ENCODE assay signal across 9 cellular contexts in genomic region chr17:17792143-17792550, GRCh38. TPM values are rescaled to one million over a fixed set of nuclear protein-coding genes. Genes with fewer than 3 reads are reported as not detected.
DNase-seq lines count a peak whose midpoint lies in the region; ATAC-seq and TF ChIP-seq lines count a peak whose summit lies in the region.
"Had no signal": no experiment of that assay in that cellular context is flagged by ENCODE, and none has a peak within 500 bp of the region (broad histone marks: within the 10 kb centered on the region; RNA-seq: fewer than 3 reads in every experiment).

No MANE protein-coding gene starts in this region.

- peak overlapping the region in 1 of 2 experiments; percentile 9 for H3K18ac ChIP-seq in mesenchymal stem cell (ENCODE audit: low read depth in 1 of 2, low read length in 2 of 2)

- in situ Hi-C loops in G401 (cut with HindIII; ENCODE audit: low sequenced_read_pairs) (no loop called here), gastrocnemius medialis (cut with MboI; ENCODE audit: low sequenced_read_pairs in 4 of 4) (loop anchor here in 1 of 4 donors (25.0 kb wide), 1 partner anchor 105 kb away; the partner anchor contains the start of gene RAI1)

- H3K9me3 Mint-ChIP-seq in activated T-helper 17 cell treated with anti-CD3 and anti-CD28 coated beads, Interleukin-2, amount 50 U/mL, for 72 hours = no peaks in the 10 kb centered on the region

- peaks cover 69% of the 10 kb centered on the region for H3K79me1 ChIP-seq in mesenchymal stem cell (replicated peaks; ENCODE audit: low read length, poor library complexity, severe bottlenecking)

- no peak overlapping the region for H2BK12ac ChIP-seq in mesenchymal stem cell (ENCODE audit: low read length in 2 of 2)

- H4K8ac ChIP-seq in mesenchymal stem cell (ENCODE audit: low read length) = no peak overlapping the region

- no peak overlapping the region for H3K27ac ChIP-seq in mesenchymal stem cell (ENCODE audit: low read length, poor library complexity, severe bottlenecking)
- no peak overlapping the region for H3K27ac ChIP-seq in gastrocnemius medialis

- no peak overlapping the region for H2BK15ac ChIP-seq in mesenchymal stem cell (ENCODE audit: low read depth, poor library complexity, severe bottlenecking)

- H3K36me3 ChIP-seq in BE2C (peaks cover 37% of the 10 kb centered on the region), mesenchymal stem cell (ENCODE audit: control insufficient read depth in 1 of 2, insufficient read depth in 2 of 2, low read depth in 1 of 2, low read length in 2 of 2) (peaks cover 34 to 43% of the 10 kb centered on the region in 2 experiments), gastrocnemius medialis (no peaks in the 10 kb centered on the region)

- no peak overlapping the region for H2BK120ac ChIP-seq in mesenchymal stem cell (ENCODE audit: low read depth, low read length)

- H3K4ac ChIP-seq in mesenchymal stem cell (ENCODE audit: low read depth in 1 of 2, low read length in 2 of 2) = no peak overlapping the region

- no peaks in the 10 kb centered on the region for H3K27me3 Mint-ChIP-seq in activated T-helper 17 cell treated with anti-CD3 and anti-CD28 coated beads, Interleukin-2, amount 50 U/mL, for 72 hours

- intact Hi-C loops in gastrocnemius medialis (cut with DNase I; ENCODE audit: low total_unique reads) = no loop called here

- H3K9ac ChIP-seq in mesenchymal stem cell (ENCODE audit: low read length) = no peak overlapping the region

- H2AK5ac ChIP-seq in mesenchymal stem cell (ENCODE audit: low read length, severe bottlenecking) = no peak overlapping the region

- DNase-seq in BE2C (peak; percentile 51), G401 (ENCODE audit: low spot score) (peak; percentile 38), mesenchymal stem cell (peak; percentile 27), gastrocnemius medialis (no peak), hypothalamus (lab: John Stamatoyannopoulos, UW) (no peak), HPDE6-E6E7 (ENCODE audit: extremely low spot score) (no peak)

- peaks cover 5% of the 10 kb centered on the region for H3K36me3 Mint-ChIP-seq in activated T-helper 17 cell treated with anti-CD3 and anti-CD28 coated beads, Interleukin-2, amount 50 U/mL, for 72 hours (ENCODE audit: low read depth)

- H3K14ac ChIP-seq in mesenchymal stem cell (ENCODE audit: low read length in 2 of 2) = no peak overlapping the region

- no peak overlapping the region for H3K23ac ChIP-seq in mesenchymal stem cell (ENCODE audit: low read length in 2 of 2)

- 56% methylated on average over 15 of the region's 15 CpGs for WGBS in mesenchymal stem cell

- H3K27ac Mint-ChIP-seq in activated T-helper 17 cell treated with anti-CD3 and anti-CD28 coated beads, Interleukin-2, amount 50 U/mL, for 72 hours = peak overlapping the region; percentile 66

- H3K9me3 ChIP-seq in BE2C (no peaks in the 10 kb centered on the region), mesenchymal stem cell (ENCODE audit: control insufficient read depth, low read length) (no peaks in the 10 kb centered on the region), gastrocnemius medialis (no peaks in the 10 kb centered on the region)
- H3K9me3 ChIP-seq: tibial nerve had no signal

- TF ChIP-seq CTCF in BE2C (IDR thresholded peaks at IDR 0.05; ENCODE audit: low read depth, low read length) (no peak), gastrocnemius medialis (IDR thresholded peaks at IDR 0.05 in 4 of 5, conservative IDR thresholded peaks at IDR 0.05 in 1 of 5) (no peak)

- no peak overlapping the region for H2BK5ac ChIP-seq in mesenchymal stem cell (ENCODE audit: low read depth, low read length, poor library complexity, severe bottlenecking)

- H3K4me1 Mint-ChIP-seq in activated T-helper 17 cell treated with anti-CD3 and anti-CD28 coated beads, Interleukin-2, amount 50 U/mL, for 72 hours = peaks cover 17% of the 10 kb centered on the region

- H3K4me3 Mint-ChIP-seq in activated T-helper 17 cell treated with anti-CD3 and anti-CD28 coated beads, Interleukin-2, amount 50 U/mL, for 72 hours = peak overlapping the region; percentile 53

- TF ChIP-seq POLR2A in gastrocnemius medialis (IDR thresholded peaks at IDR 0.05) = no peak

- no peak for ATAC-seq in activated T-helper 17 cell treated with anti-CD3 and anti-CD28 coated beads, Interleukin-2, amount 50 U/mL, for 72 hours (replicated peaks)
- ATAC-seq in gastrocnemius medialis (no peak), GM19455 (IDR thresholded peaks at IDR 0.05; ENCODE audit: unreplicated experiment) (no peak)

- H3K4me2 ChIP-seq in mesenchymal stem cell (ENCODE audit: low read length, poor library complexity, severe bottlenecking) = no peak overlapping the region

- H3K4me1 ChIP-seq in BE2C = peaks cover 26% of the 10 kb centered on the region
- peaks cover 22% of the 10 kb centered on the region for H3K4me1 ChIP-seq in mesenchymal stem cell (ENCODE audit: control insufficient read depth, insufficient read depth, low read depth, low read length)
- H3K4me1 ChIP-seq in gastrocnemius medialis = peaks cover 23 to 36% of the 10 kb centered on the region in 2 donors

- peak overlapping the region; percentile 25 for H4K91ac ChIP-seq in mesenchymal stem cell (ENCODE audit: low read length)

- H3K4me3 ChIP-seq in BE2C (ENCODE audit: low read depth, low read length) = 0 out of 2 replicates have a peak overlapping the region, but pooled peaks have one; percentile 11
- H3K4me3 ChIP-seq in mesenchymal stem cell (ENCODE audit: insufficient read depth in 1 of 2, low read depth in 1 of 2, low read length in 2 of 2) = no peak overlapping the region
- no peak overlapping the region for H3K4me3 ChIP-seq in gastrocnemius medialis
- H3K4me3 ChIP-seq: tibial nerve had no signal

- no peak overlapping the region for H2AFZ ChIP-seq in mesenchymal stem cell (ENCODE audit: low read depth, low read length)

- H3K27me3 ChIP-seq in BE2C (no peaks in the 10 kb centered on the region), mesenchymal stem cell (ENCODE audit: control insufficient read depth in 1 of 2, insufficient read depth in 1 of 2, low read length in 2 of 2) (no peaks in the 10 kb centered on the region), gastrocnemius medialis (no peaks in the 10 kb centered on the region)
- H3K27me3 ChIP-seq: tibial nerve had no signal

RNA-seq across cellular contexts. Expression of gene SREBF1, which starts 44.6 kb away (rescaled TPM):
- 73.2 TPM for polyA plus RNA-seq in BE2C (2012; ENCODE audit: insufficient read depth, insufficient read length, low read depth)
- total RNA-seq in G401 (2014; rRNA removed; shearing (Covaris generic)) = 116 and 155 TPM in 2 replicates
- 10 to 100 TPM; 65.5 to 74.1 TPM for total RNA-seq in activated T-helper 17 cell treated with anti-CD3 and anti-CD28 coated beads, Interleukin-2, amount 50 U/mL, for 72 hours
- polyA plus RNA-seq in mesenchymal stem cell (2013, experiment 1 of 2) = 89.9 TPM
- 89.1 TPM for polyA plus RNA-seq in mesenchymal stem cell (2013, experiment 2 of 2)
- total RNA-seq in gastrocnemius medialis = 10 to 100 TPM; 11.1 to 64.5 (median 32.3) TPM

Comparison
In these comparisons a context has a peak if more than half of its experiments do, and no peak if none do; other contexts are left out.
1. DNase-seq: peak in BE2C (single experiment), G401 (single experiment) and mesenchymal stem cell (single experiment); none in gastrocnemius medialis (0 of 2), hypothalamus (0 of 51) and HPDE6-E6E7 (single experiment).